ENCODE assay signal across 8 cellular contexts in the genomic region with DNA sequence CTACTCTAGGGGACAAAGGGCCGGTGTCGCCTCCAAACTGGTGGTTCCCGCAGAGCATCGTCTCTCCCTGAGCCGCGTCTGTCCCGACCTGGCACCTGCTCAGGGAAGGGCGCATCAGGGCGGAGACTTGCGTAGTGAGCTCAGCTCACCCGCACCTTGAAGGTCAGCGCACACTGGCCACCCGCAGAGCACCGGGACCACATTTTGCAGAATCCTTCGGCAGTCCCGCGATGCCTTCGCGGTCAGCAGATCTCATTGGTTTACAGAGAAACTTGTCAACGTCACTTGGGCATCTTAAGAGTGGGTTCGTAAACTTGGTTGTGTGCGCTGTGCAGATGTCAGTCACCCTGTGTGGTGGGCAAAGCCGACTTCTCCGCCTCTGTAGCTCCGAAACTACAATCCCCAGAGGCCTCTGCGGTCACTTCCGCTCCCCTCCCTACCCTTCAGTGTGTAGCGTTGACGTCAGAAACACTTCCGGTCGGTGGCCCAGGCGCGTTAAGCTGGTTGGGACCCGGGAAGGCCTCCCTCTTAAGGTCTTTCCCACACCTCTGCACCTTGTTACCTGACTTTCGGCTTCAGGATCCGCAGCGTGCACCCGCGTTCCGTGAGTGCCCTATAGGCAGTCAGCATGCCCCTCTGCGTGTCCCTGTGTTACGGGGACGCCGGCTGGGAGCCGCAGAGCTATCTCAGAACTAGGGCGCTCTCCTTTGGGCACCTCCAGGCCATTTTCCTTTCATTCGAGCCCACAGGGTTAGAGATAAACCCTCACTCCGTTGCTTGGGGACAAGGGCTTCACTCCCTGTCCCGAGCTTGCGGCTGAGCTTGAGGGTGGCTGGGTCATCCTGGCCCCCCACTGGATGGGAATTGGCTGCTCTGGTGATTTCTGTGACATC. TPM values are rescaled to one million over a fixed set of nuclear protein-coding genes. Genes with fewer than 3 reads are reported as not detected.
A peak's percentile ranks its signal among the peaks of the same experiment; 100 is the strongest.
DNase-seq lines count a peak whose midpoint lies in the region; ATAC-seq, FAIRE-seq and TF ChIP-seq lines count a peak whose summit lies in the region.

No MANE protein-coding gene starts in this region.

- H3K23ac ChIP-seq in H1 (ENCODE audit: insufficient read length): no peak overlapping the region

- no peak overlapping the region; the same call in 1 of the 2 replicates for H3K18ac ChIP-seq in H1 (ENCODE audit: extremely low read depth, low read length)

- no peak overlapping the region for H2AK5ac ChIP-seq in H1 (ENCODE audit: low read depth, low read length)

- no peak for TF ChIP-seq EP300 in H1 (IDR thresholded peaks at IDR 0.05; ENCODE audit: borderline replicate concordance in 1 of 2, low read depth in 2 of 2, low read length in 2 of 2)

- peak overlapping the region; percentile 82 to 96 (median 94) for H3K4me3 ChIP-seq in H1 (ENCODE audit: extremely low read depth in 1 of 4, insufficient read depth in 2 of 4, low read depth in 3 of 4, low read length in 4 of 4)

- ATAC-seq in HG02763 (IDR thresholded peaks at IDR 0.05; ENCODE audit: unreplicated experiment) (peak; percentile 87), memory B cell (ENCODE audit: low read depth) (peak; percentile 99), HG02870 (IDR thresholded peaks at IDR 0.05; ENCODE audit: unreplicated experiment) (no peak)
- ATAC-seq in activated CD8-positive, alpha-beta memory T cell treated with anti-CD3 and anti-CD28 coated beads, Interleukin-2, amount 10 ng/mL, durations not matched to agents 7 days and 5 days: peak; percentile 99

- H3K9me3 Mint-ChIP-seq in activated CD8-positive, alpha-beta memory T cell treated with anti-CD3 and anti-CD28 coated beads, Interleukin-2, amount 10 ng/mL, durations not matched to agents 7 days and 5 days (ENCODE audit: low read depth): peaks cover 8% of the 10 kb centered on the region
- no peaks in the 10 kb centered on the region for H3K9me3 Mint-ChIP-seq in memory B cell

- no peak overlapping the region for H3K4ac ChIP-seq in H1 (replicated peaks; ENCODE audit: insufficient read length, low read depth, low read length)

- no peak overlapping the region for H2BK20ac ChIP-seq in H1 (ENCODE audit: low read length)

- no peak overlapping the region for H2BK15ac ChIP-seq in H1 (ENCODE audit: low read length)

- H3K27me3 ChIP-seq in H1 (replicated peaks in 1 of 4; ENCODE audit: control insufficient read depth in 3 of 4, extremely low read depth in 1 of 4, insufficient read depth in 3 of 4, low read length in 3 of 4): no peaks in the 10 kb centered on the region

- WGBS in H1 (ENCODE audit: extremely low coverage in 1 of 2, insufficient coverage in 1 of 2, insufficient read length in 1 of 2, insufficient replicate concordance in 2 of 2, low coverage in 1 of 2, low lambda C conversion rate in 2 of 2, missing lambda C conversion rate in 1 of 2), 2 experiments: 4% methylated on average over 50 of the region's 50 CpGs; no CpG with 5 or more reads in 1 of the 2 experiments

- peaks cover 23% of the 10 kb centered on the region for H3K4me1 Mint-ChIP-seq in activated CD8-positive, alpha-beta memory T cell treated with anti-CD3 and anti-CD28 coated beads, Interleukin-2, amount 10 ng/mL, durations not matched to agents 7 days and 5 days
- peaks cover 9% of the 10 kb centered on the region for H3K4me1 Mint-ChIP-seq in memory B cell

- peaks cover 5% of the 10 kb centered on the region; the same call in 1 of the 2 replicates for H3K23me2 ChIP-seq in H1 (ENCODE audit: low read depth, low read length)

- DNase-seq in EL (peak; percentile 90), NCI-H345 treated with DMSO at 0.1 percent for 48 hours (lab: John Stamatoyannopoulos, UW; ENCODE audit: unreplicated experiment) (peak; percentile 44), H1 (ENCODE audit: low read depth in 1 of 2, low spot score in 2 of 2) (peak; percentile 88 to 90), memory B cell (ENCODE audit: low spot score in 2 of 2) (peak; percentile 82)
- DNase-seq in activated CD8-positive, alpha-beta memory T cell treated with anti-CD3 and anti-CD28 coated beads, Interleukin-2, amount 10 ng/mL, durations not matched to agents 7 days and 5 days: peak; percentile 95
- DNase-seq in stimulated activated CD4-positive, alpha-beta T cell treated with anti-CD3 and anti-CD28 coated beads, TNF-alpha, amount 100 ng/mL, for 4 hours (ENCODE audit: low read depth in 3 of 3): peak; percentile 67 to 78 (median 75)

- H3K9me3 ChIP-seq in H1 (ENCODE audit: insufficient read depth in 2 of 2, low read depth in 1 of 2, low read length in 1 of 2): no peaks in the 10 kb centered on the region

- H4K20me1 ChIP-seq in H1 (replicated peaks in 1 of 2; ENCODE audit: control insufficient read depth in 1 of 2, insufficient read depth in 2 of 2, low read length in 2 of 2): peaks cover 0 to 7% of the 10 kb centered on the region in 2 experiments

- peak overlapping the region; percentile 66 for H4K8ac ChIP-seq in H1 (ENCODE audit: extremely low read depth, insufficient read depth, low read length)

- H3K4me1 ChIP-seq in H1 (replicated peaks in 1 of 4; ENCODE audit: control insufficient read depth in 3 of 4, insufficient read depth in 4 of 4, low read length in 3 of 4): peaks cover 0 to 5% (median 4%) of the 10 kb centered on the region in 4 experiments; a peak in 5 of 7 replicates

- H3K36me3 Mint-ChIP-seq in activated CD8-positive, alpha-beta memory T cell treated with anti-CD3 and anti-CD28 coated beads, Interleukin-2, amount 10 ng/mL, durations not matched to agents 7 days and 5 days: peaks cover 70% of the 10 kb centered on the region
- peaks cover 22% of the 10 kb centered on the region for H3K36me3 Mint-ChIP-seq in memory B cell

- peaks cover 3% of the 10 kb centered on the region; the same call in 1 of the 2 replicates for H3K79me1 ChIP-seq in H1 (ENCODE audit: low read depth, low read length)

- peak overlapping the region; percentile 89 for H3K27ac ChIP-seq in H1 (ENCODE audit: low read depth, low read length)

- H3K79me2 ChIP-seq in H1 (ENCODE audit: control insufficient read depth in 1 of 2, insufficient read depth in 2 of 2, low read length in 2 of 2): peaks cover 3 to 24% of the 10 kb centered on the region in 2 experiments

- TF ChIP-seq POLR2A in H1 (IDR thresholded peaks at IDR 0.05; ENCODE audit: control extremely low read depth in 1 of 2, low read depth in 2 of 2, low read length in 2 of 2): peak; percentile 76 to 93

- peak overlapping the region; percentile 93 for H3K4me3 Mint-ChIP-seq in activated CD8-positive, alpha-beta memory T cell treated with anti-CD3 and anti-CD28 coated beads, Interleukin-2, amount 10 ng/mL, durations not matched to agents 7 days and 5 days
- peak overlapping the region; percentile 95 for H3K4me3 Mint-ChIP-seq in memory B cell

- TF ChIP-seq RAD21 in H1 (IDR thresholded peaks at IDR 0.05 in 1 of 2, conservative IDR thresholded peaks at IDR 0.05 in 1 of 2; ENCODE audit: low read depth in 2 of 2, low read length in 2 of 2): no peak

- CTCF ChIA-PET in activated CD8-positive, alpha-beta memory T cell treated with anti-CD3 and anti-CD28 coated beads, Interleukin-2, amount 10 ng/mL, durations not matched to agents 7 days and 5 days (lab: Charles Lee): interaction anchor here (0.6 to 2.2 kb wide), 3 partner anchors 17 to 115 kb away, joined by 3 to 8 read pairs (median 8); a partner anchor contains a TSS
- CTCF ChIA-PET in H1 (lab: Charles Lee; ENCODE audit: partially characterized antibody): interaction anchor here (0.7 to 1.5 kb wide), 4 partner anchors 14 to 27 kb away, joined by 3 to 7 read pairs (median 4); no protein-coding TSS in a partner anchor

- H2AFZ ChIP-seq in H1 (ENCODE audit: low read length): peak overlapping the region; percentile 65; the same call in 1 of the 2 replicates

- no peak overlapping the region for H3K14ac ChIP-seq in H1 (ENCODE audit: insufficient read length)

- no peak overlapping the region for H2BK120ac ChIP-seq in H1 (replicated peaks; ENCODE audit: low read depth, low read length)

- peaks cover 0 to 4% (median 2%) of the 10 kb centered on the region in 4 experiments; a peak in 3 of 8 replicates for H3K36me3 ChIP-seq in H1 (ENCODE audit: control insufficient read depth in 2 of 4, insufficient read depth in 4 of 4, low read length in 3 of 4)

- peak overlapping the region; percentile 91 for H3K27ac Mint-ChIP-seq in activated CD8-positive, alpha-beta memory T cell treated with anti-CD3 and anti-CD28 coated beads, Interleukin-2, amount 10 ng/mL, durations not matched to agents 7 days and 5 days
- H3K27ac Mint-ChIP-seq in memory B cell: peak overlapping the region; percentile 91

- no peak overlapping the region for H3K56ac ChIP-seq in H1 (replicated peaks; ENCODE audit: insufficient read length, low read depth, low read length)

- H3K27me3 Mint-ChIP-seq in activated CD8-positive, alpha-beta memory T cell treated with anti-CD3 and anti-CD28 coated beads, Interleukin-2, amount 10 ng/mL, durations not matched to agents 7 days and 5 days: no peaks in the 10 kb centered on the region
- H3K27me3 Mint-ChIP-seq in memory B cell: no peaks in the 10 kb centered on the region

- no peak overlapping the region for H4K5ac ChIP-seq in H1 (ENCODE audit: insufficient read length, low read depth, low read length)

- peak overlapping the region; percentile 84 to 97 (median 93) for H3K9ac ChIP-seq in H1 (replicated peaks in 1 of 4; ENCODE audit: extremely low read depth in 1 of 4, low read depth in 3 of 4, low read length in 3 of 4)

- POLR2A ChIA-PET in H1 (lab: Charles Lee; ENCODE audit: partially characterized antibody): interaction anchor here (0.7 to 2.0 kb wide), 11 partner anchors 8 to 419 kb away, joined by 3 to 24 read pairs (median 4); a partner anchor contains a TSS

- FAIRE-seq in H1 (lab: Jason Lieb, UNC): peak; percentile 48

- H2BK5ac ChIP-seq in H1 (ENCODE audit: low read depth, low read length): peak overlapping the region; percentile 89

- H2BK12ac ChIP-seq in H1 (ENCODE audit: low read depth, low read length): no peak overlapping the region

- H4K91ac ChIP-seq in H1 (replicated peaks; ENCODE audit: insufficient read length, low read length): no peak overlapping the region

- peak overlapping the region; percentile 91 to 100 for H3K4me2 ChIP-seq in H1 (ENCODE audit: insufficient read depth in 1 of 2, low read depth in 2 of 2, low read length in 2 of 2)

- TF ChIP-seq CTCF in H1 (IDR thresholded peaks at IDR 0.05; ENCODE audit: control extremely low read depth in 1 of 3, insufficient read depth in 1 of 3, low read depth in 1 of 3, low read length in 3 of 3): no peak

RNA-seq across cellular contexts. Expression of a gene that starts 36.5 kb away (rescaled TPM):
- 1 to 10 TPM; 4.7 to 6.3 TPM for total RNA-seq in activated CD8-positive, alpha-beta memory T cell treated with anti-CD3 and anti-CD28 coated beads, Interleukin-2, amount 10 ng/mL, durations not matched to agents 7 days and 5 days
- 3.7 and 4.5 TPM in 2 replicates for total RNA-seq in H1 (2021; fragmentation: NEBNext Ultra II Directional; extraction: Animal tissue kit (Norgen Biotek cat#: 25700))
- 1.3 and 2.1 TPM in 2 replicates for polyA plus RNA-seq in H1 (2011; rRNA removed)
- polyA plus RNA-seq in H1 (2011; cell fraction: cytosol; rRNA removed): 1.3 TPM
- polyA plus RNA-seq in H1 (2011; cell fraction: nucleus; rRNA removed): 1.4 TPM
- 1.4 to 3.1 TPM (median 1.9 TPM) in 4 replicates for polyA plus RNA-seq in H1 (2012, experiment 1 of 2)
- 0.28 TPM for polyA plus RNA-seq in H1 (2012, experiment 2 of 2)
- polyA plus RNA-seq in H1 (2013, experiment 1 of 2): 1.7 TPM
- polyA plus RNA-seq in H1 (2013, experiment 2 of 2): 1.5 TPM
- 2.6 TPM in 2 replicates for polyA minus RNA-seq in H1 (2011; rRNA and poly(A)+ RNA removed)
- polyA minus RNA-seq in H1 (2011; cell fraction: cytosol; rRNA and poly(A)+ RNA removed): 2.5 TPM
- 5.0 TPM for polyA minus RNA-seq in H1 (2011; cell fraction: nucleus; rRNA and poly(A)+ RNA removed)

Comparison
In these comparisons a context has a peak if more than half of its experiments do, and no peak if none do; other contexts are left out.
1. DNase-seq: peak in every context shown above with its lines; median percentile 95 in activated CD8-positive, alpha-beta memory T cell treated with anti-CD3 and anti-CD28 coated beads, Interleukin-2, amount 10 ng/mL, durations not matched to agents 7 days and 5 days; 90 in EL; 89 in H1; 82 in memory B cell; 75 in stimulated activated CD4-positive, alpha-beta T cell treated with anti-CD3 and anti-CD28 coated beads, TNF-alpha, amount 100 ng/mL, for 4 hours; 44 in NCI-H345 treated with DMSO at 0.1 percent for 48 hours.